Comparison of ENCODE assay signal across 21 cellular contexts in genomic region chr21:46149205-46149901, GRCh38. TPM values are rescaled to one million over a fixed set of nuclear protein-coding genes. Genes with fewer than 3 reads are reported as not detected.
DNase-seq lines count a peak whose midpoint lies in the region; ATAC-seq and TF ChIP-seq lines count a peak whose summit lies in the region.
"Had no signal": no experiment of that assay in that cellular context is flagged by ENCODE, and none has a peak within 500 bp of the region (broad histone marks: within the 10 kb centered on the region; RNA-seq: fewer than 3 reads in every experiment).

No MANE protein-coding gene starts in this region.

- H3K36me3 ChIP-seq in upper lobe of right lung: no peaks in the 10 kb centered on the region

- H3K27ac ChIP-seq in upper lobe of right lung: no peak overlapping the region
- H3K27ac ChIP-seq: 22Rv1, foreskin keratinocyte, hepatocyte had no signal

- H3K4me3 ChIP-seq in upper lobe of right lung: no peak overlapping the region
- H3K4me3 ChIP-seq: hepatocyte had no signal

- no peaks in the 10 kb centered on the region for H3K9me3 Mint-ChIP-seq in nephron progenitor cell
- H3K9me3 Mint-ChIP-seq in activated naive CD4-positive, alpha-beta T cell treated with anti-CD3 and anti-CD28 coated beads for 36 hours: no peaks in the 10 kb centered on the region
- H3K9me3 Mint-ChIP-seq: activated T-cell treated with anti-CD3 and anti-CD28 coated beads, Interleukin-2, amount 50 U/mL, for 24 hours; CD4-positive, alpha-beta T cell had no signal

- CTCF ChIA-PET in activated naive CD4-positive, alpha-beta T cell treated with anti-CD3 and anti-CD28 coated beads for 36 hours (lab: Charles Lee): interaction anchor here (0.7 kb wide), 2 partner anchors 182 to 706 kb away, joined by 3 read pairs; no protein-coding TSS in a partner anchor

- H3K27ac Mint-ChIP-seq in nephron progenitor cell: peak overlapping the region; percentile 64
- H3K27ac Mint-ChIP-seq in activated naive CD4-positive, alpha-beta T cell treated with anti-CD3 and anti-CD28 coated beads for 36 hours: no peak overlapping the region
- H3K27ac Mint-ChIP-seq: activated T-cell treated with anti-CD3 and anti-CD28 coated beads, Interleukin-2, amount 50 U/mL, for 24 hours; CD4-positive, alpha-beta T cell had no signal

- no peaks in the 10 kb centered on the region for H3K27me3 ChIP-seq in upper lobe of right lung
- H3K27me3 ChIP-seq: hepatocyte had no signal

- peaks cover 10% of the 10 kb centered on the region for H3K4me1 ChIP-seq in upper lobe of right lung
- H3K4me1 ChIP-seq: foreskin keratinocyte had no signal

- no peaks in the 10 kb centered on the region for H3K9me3 ChIP-seq in upper lobe of right lung

- no peaks in the 10 kb centered on the region for H3K36me3 Mint-ChIP-seq in nephron progenitor cell (ENCODE audit: low read depth)
- no peaks in the 10 kb centered on the region for H3K36me3 Mint-ChIP-seq in activated naive CD4-positive, alpha-beta T cell treated with anti-CD3 and anti-CD28 coated beads for 36 hours (ENCODE audit: low read depth)

- ATAC-seq in activated CD4-positive, CD25-positive, alpha-beta regulatory T cell treated with anti-CD3 and anti-CD28 coated beads, Interleukin-2, amount 50 U/mL, for 24 hours: no peak
- ATAC-seq in upper lobe of right lung: no peak
- no peak for ATAC-seq in GM19395 (IDR thresholded peaks at IDR 0.05; ENCODE audit: unreplicated experiment)
- ATAC-seq: foreskin keratinocyte; stimulated activated naive CD8-positive, alpha-beta T cell treated with anti-CD3 and anti-CD28 coated beads, Interleukin-15, Interleukin-2, amounts not matched to agents 100 U/mL and 50 U/mL, for 24 hours had no signal

- H3K27me3 Mint-ChIP-seq in nephron progenitor cell (ENCODE audit: low read depth, poor library complexity): peaks cover 6% of the 10 kb centered on the region
- H3K27me3 Mint-ChIP-seq in activated naive CD4-positive, alpha-beta T cell treated with anti-CD3 and anti-CD28 coated beads for 36 hours (ENCODE audit: low read depth): no peaks in the 10 kb centered on the region
- H3K27me3 Mint-ChIP-seq: activated T-cell treated with anti-CD3 and anti-CD28 coated beads, Interleukin-2, amount 50 U/mL, for 24 hours; CD4-positive, alpha-beta T cell had no signal

- peak; percentile 21 for DNase-seq in activated CD4-positive, CD25-positive, alpha-beta regulatory T cell treated with anti-CD3 and anti-CD28 coated beads, Interleukin-2, amount 50 U/mL, for 72 hours
- DNase-seq in epidermal melanocyte (ENCODE audit: insufficient read length, low spot score) (peak; percentile 19), nephron progenitor cell (peak; percentile 1), upper lobe of right lung (peak; percentile 44), kidney glomerular epithelial cell (lab: John Stamatoyannopoulos, UW) (no peak)
- DNase-seq in activated naive CD4-positive, alpha-beta T cell treated with anti-CD3 and anti-CD28 coated beads for 36 hours: no peak
- DNase-seq: activated T-cell treated with anti-CD3 and anti-CD28 coated beads, Interleukin-2, amount 50 U/mL, for 24 hours; CD4-positive, alpha-beta T cell; effector memory CD4-positive, alpha-beta T cell; foreskin keratinocyte; NCI-H1048; NCI-H2081; NCI-H345; NCI-H82; SHP77 treated with DMSO at 0.1 percent for 48 hours; stimulated activated CD4-positive, alpha-beta T cell treated with anti-CD3 and anti-CD28 coated beads, Interleukin-4, amount 100 ng/mL, for 1 hour; stimulated activated naive CD8-positive, alpha-beta T cell treated with anti-CD3 and anti-CD28 coated beads, Interleukin-15, Interleukin-2, amounts not matched to agents 100 U/mL and 50 U/mL, for 24 hours had no signal

- intact Hi-C loops in upper lobe of right lung (cut with DNase I): no loop called here
- intact Hi-C loops in activated naive CD4-positive, alpha-beta T cell treated with anti-CD3 and anti-CD28 coated beads for 36 hours (cut with micrococcal nuclease): no loop called here

- H3K4me1 Mint-ChIP-seq in nephron progenitor cell: peaks cover 32% of the 10 kb centered on the region
- peaks cover 5% of the 10 kb centered on the region for H3K4me1 Mint-ChIP-seq in activated naive CD4-positive, alpha-beta T cell treated with anti-CD3 and anti-CD28 coated beads for 36 hours (ENCODE audit: low read depth)

- H3K4me3 Mint-ChIP-seq in nephron progenitor cell: peak overlapping the region; percentile 15
- no peak overlapping the region for H3K4me3 Mint-ChIP-seq in activated naive CD4-positive, alpha-beta T cell treated with anti-CD3 and anti-CD28 coated beads for 36 hours
- H3K4me3 Mint-ChIP-seq: activated T-cell treated with anti-CD3 and anti-CD28 coated beads, Interleukin-2, amount 50 U/mL, for 24 hours; CD4-positive, alpha-beta T cell had no signal

- TF ChIP-seq CTCF in nephron progenitor cell (IDR thresholded peaks at IDR 0.05) (no peak), upper lobe of right lung (IDR thresholded peaks at IDR 0.05) (no peak)

RNA-seq across cellular contexts. Expression of gene FTCD, which starts 6.0 kb away (rescaled TPM):
- 0.46 TPM for total RNA-seq in upper lobe of right lung
- not detected for total RNA-seq in activated naive CD4-positive, alpha-beta T cell treated with anti-CD3 and anti-CD28 coated beads for 36 hours
- total RNA-seq: foreskin keratinocyte had no signal

RNA-seq across cellular contexts. Expression of gene SPATC1L, which starts 34.9 kb away (rescaled TPM):
- 4.7 TPM for total RNA-seq in upper lobe of right lung
- total RNA-seq in activated naive CD4-positive, alpha-beta T cell treated with anti-CD3 and anti-CD28 coated beads for 36 hours: 1 to 10 TPM; 8.0 to 9.8 TPM

RNA-seq across cellular contexts. Expression of gene COL6A2, which starts 51.4 kb away (rescaled TPM):
- 269 TPM for total RNA-seq in upper lobe of right lung
- total RNA-seq in activated naive CD4-positive, alpha-beta T cell treated with anti-CD3 and anti-CD28 coated beads for 36 hours: 1 to 10 TPM; 6.7 to 8.4 TPM

Comparison
In these comparisons a context has a peak if more than half of its experiments do, and no peak if none do; other contexts are left out.
1. DNase-seq: peak in activated CD4-positive, CD25-positive, alpha-beta regulatory T cell treated with anti-CD3 and anti-CD28 coated beads, Interleukin-2, amount 50 U/mL, for 72 hours (single experiment), epidermal melanocyte (single experiment), nephron progenitor cell (single experiment) and upper lobe of right lung (single experiment); none in activated naive CD4-positive, alpha-beta T cell treated with anti-CD3 and anti-CD28 coated beads for 36 hours (single experiment) and kidney glomerular epithelial cell (single experiment).
2. RNA of gene COL6A2, which starts 51.4 kb away (total RNA-seq): 269 TPM in upper lobe of right lung (single experiment); 6.7 to 8.4 TPM in activated naive CD4-positive, alpha-beta T cell treated with anti-CD3 and anti-CD28 coated beads for 36 hours; every median in the first group is over 10 times any median in the second.